ENCODE assay signal across 11 cellular contexts in the genomic region with DNA sequence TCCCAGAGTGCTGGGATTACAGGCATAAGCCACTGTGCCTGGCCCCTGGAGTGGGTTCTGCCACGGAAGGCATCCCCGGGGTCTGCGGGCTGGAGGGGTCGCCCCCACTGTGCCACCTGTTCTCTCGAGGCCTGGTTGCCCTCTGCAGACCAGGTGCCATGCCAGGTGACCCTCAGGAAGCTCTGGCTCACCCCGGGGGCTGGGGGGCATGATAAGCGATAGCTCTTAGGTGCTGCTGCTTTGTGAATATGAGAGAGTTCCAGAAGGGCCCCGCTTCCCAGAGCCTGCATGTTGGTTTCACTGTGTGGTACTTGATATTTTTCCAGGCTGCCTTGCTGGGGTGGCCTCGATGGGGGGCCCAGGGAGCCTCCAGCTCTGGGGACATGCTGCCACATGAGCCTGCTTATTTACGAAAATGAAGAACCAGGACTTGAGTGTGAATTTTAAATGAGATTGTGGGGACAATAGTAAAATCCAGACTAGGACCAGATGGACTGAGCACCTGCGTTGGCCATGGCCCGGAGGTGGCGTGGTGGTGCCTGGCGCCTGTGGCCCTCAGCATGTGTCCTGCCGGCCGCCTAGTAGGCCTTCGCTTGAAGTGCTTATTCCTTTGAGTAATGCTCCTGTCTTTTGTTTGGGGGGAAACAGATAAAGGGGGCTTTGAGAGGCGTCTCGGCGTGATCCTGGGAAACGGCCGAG. TPM values are rescaled to one million over a fixed set of nuclear protein-coding genes. Genes with fewer than 3 reads are reported as not detected.
A peak's percentile ranks its signal among the peaks of the same experiment; 100 is the strongest.
DNase-seq lines count a peak whose midpoint lies in the region; ATAC-seq, FAIRE-seq and TF ChIP-seq lines count a peak whose summit lies in the region.
"Had no signal": no experiment of that assay in that cellular context is flagged by ENCODE, and none has a peak within 500 bp of the region (broad histone marks: within the 10 kb centered on the region; RNA-seq: fewer than 3 reads in every experiment).

No MANE protein-coding gene starts in this region.

- H3K4me3 ChIP-seq in A549, result no peak overlapping the region
- H3K4me3 ChIP-seq in RWPE2 (ENCODE audit: severe bottlenecking), result no peak overlapping the region
- H3K4me3 ChIP-seq in effector memory CD4-positive, alpha-beta T cell (ENCODE audit: insufficient read depth, low read depth, low read length, poor library complexity, severe bottlenecking), result no peak overlapping the region
- no peak overlapping the region for H3K4me3 ChIP-seq in osteoblast (ENCODE audit: insufficient read depth, low read length)

- TF ChIP-seq CTCF in A549 (IDR thresholded peaks at IDR 0.05) (no peak), RWPE2 (IDR thresholded peaks at IDR 0.05; ENCODE audit: poor library complexity, severe bottlenecking) (no peak), osteoblast (IDR thresholded peaks at IDR 0.05; ENCODE audit: extremely low read depth, low read depth, low read length) (no peak)

- H3K4me1 ChIP-seq in A549 (peaks cover 63% of the 10 kb centered on the region), RWPE2 (ENCODE audit: insufficient read depth, poor library complexity, severe bottlenecking) (peaks cover 18% of the 10 kb centered on the region), osteoblast (ENCODE audit: insufficient read depth, low read length) (peaks cover 78% of the 10 kb centered on the region)
- H3K4me1 ChIP-seq in effector memory CD4-positive, alpha-beta T cell (ENCODE audit: control insufficient read depth, insufficient read depth, low read length, poor library complexity, severe bottlenecking), result peaks cover 82% of the 10 kb centered on the region

- H3K9me3 ChIP-seq in A549, result no peaks in the 10 kb centered on the region
- no peaks in the 10 kb centered on the region for H3K9me3 ChIP-seq in RWPE2 (ENCODE audit: severe bottlenecking)
- no peaks in the 10 kb centered on the region for H3K9me3 ChIP-seq in effector memory CD4-positive, alpha-beta T cell (ENCODE audit: control insufficient read depth, low read length)
- no peaks in the 10 kb centered on the region for H3K9me3 ChIP-seq in osteoblast (ENCODE audit: low read depth, low read length)

- WGBS in A549 (ENCODE audit: missing lambda C conversion rate), result 88% methylated on average over 14 of the region's 22 CpGs

- no peak for ATAC-seq in A549
- ATAC-seq in RWPE2 (ENCODE audit: low read depth), result no peak
- no peak for ATAC-seq in GM21515 (IDR thresholded peaks at IDR 0.05; ENCODE audit: unreplicated experiment)

- H3K79me2 ChIP-seq in osteoblast (ENCODE audit: insufficient read depth, low read length), result peaks cover 99% of the 10 kb centered on the region

- H3K4me2 ChIP-seq in A549 (peak overlapping the region; percentile 97), osteoblast (ENCODE audit: insufficient read depth, low read length) (no peak overlapping the region)
- H3K4me2 ChIP-seq: KMS-11 had no signal

- no peak for DNase-seq in A549 (ENCODE audit: low read depth in 1 of 2, low spot score in 1 of 2)
- no peak for DNase-seq in RWPE2 (ENCODE audit: low spot score)
- DNase-seq in effector memory CD4-positive, alpha-beta T cell, result no peak
- DNase-seq in osteoblast (ENCODE audit: insufficient read length, low spot score, missing footprints), result no peak
- no peak for DNase-seq in NK-92 (lab: John Stamatoyannopoulos, UW; ENCODE audit: unreplicated experiment)
- DNase-seq in stimulated activated CD4-positive, alpha-beta T cell treated with anti-CD3 and anti-CD28 coated beads, Interleukin-4, amount 100 ng/mL, for 24 hours, result no peak
- no peak for DNase-seq in mesenteric fat pad (ENCODE audit: low spot score)
- DNase-seq: NCI-H526 had no signal

- TF ChIP-seq EP300 in A549 (IDR thresholded peaks at IDR 0.05), result no peak

- H3K36me3 ChIP-seq in RWPE2 (ENCODE audit: low read depth) (peaks cover 16% of the 10 kb centered on the region), osteoblast (ENCODE audit: insufficient read depth, low read length) (peaks cover under 1% of the 10 kb centered on the region)
- H3K36me3 ChIP-seq in effector memory CD4-positive, alpha-beta T cell (ENCODE audit: control insufficient read depth, insufficient read depth, low read length), result no peaks in the 10 kb centered on the region

- H2AFZ ChIP-seq in osteoblast (ENCODE audit: low read length), result no peak overlapping the region

- H3K27me3 ChIP-seq in RWPE2 (ENCODE audit: insufficient read depth, poor library complexity, severe bottlenecking) (no peaks in the 10 kb centered on the region), osteoblast (ENCODE audit: insufficient read depth, low read length) (no peaks in the 10 kb centered on the region)
- H3K27me3 ChIP-seq in effector memory CD4-positive, alpha-beta T cell (replicated peaks; ENCODE audit: control insufficient read depth, insufficient read depth, low read length, poor library complexity, severe bottlenecking), result no peaks in the 10 kb centered on the region

- peaks cover 96% of the 10 kb centered on the region for H4K20me1 ChIP-seq in osteoblast (ENCODE audit: insufficient read depth, low read length)

- no peak for FAIRE-seq in A549 (lab: Jason Lieb, UNC)
- FAIRE-seq: colon had no signal

- CTCF ChIA-PET in A549 (lab: Yijun Ruan, JAX), result interaction anchor here (1.1 to 7.6 kb wide), 2 partner anchors 40 to 62 kb away, joined by 3 to 49 read pairs; partner anchors contain the start of gene FAAP20

- no peak for TF ChIP-seq RAD21 in A549 (conservative IDR thresholded peaks at IDR 0.05 in 1 of 2, IDR thresholded peaks at IDR 0.05 in 1 of 2)

- POLR2A ChIA-PET in A549 (lab: Yijun Ruan, JAX), result no interaction called here

- TF ChIP-seq POLR2A in A549 (IDR thresholded peaks at IDR 0.05; ENCODE audit: low read length), result no peak

- H3K27ac ChIP-seq in A549, result peak overlapping the region; percentile 83
- H3K27ac ChIP-seq in RWPE2 (ENCODE audit: poor library complexity, severe bottlenecking), result peak overlapping the region; percentile 90
- peak overlapping the region; percentile 90 for H3K27ac ChIP-seq in effector memory CD4-positive, alpha-beta T cell (ENCODE audit: insufficient read depth, low read length, poor library complexity, severe bottlenecking)
- peak overlapping the region; percentile 13 for H3K27ac ChIP-seq in osteoblast (ENCODE audit: low read depth, low read length)
- H3K27ac ChIP-seq: KMS-11 had no signal

TF ChIP-seq in A549, 52 proteins besides CTCF, POLR2A, EP300 and RAD21:
- TF ChIP-seq HES2 (IDR thresholded peaks at IDR 0.05), result no peak
- TF ChIP-seq KDM5A (IDR thresholded peaks at IDR 0.05), result no peak
- no peak for TF ChIP-seq HOXB13 (CRISPR knock-in tag; IDR thresholded peaks at IDR 0.05; ENCODE audit: low read depth)
- TF ChIP-seq ZNF302 (CRISPR knock-in tag; IDR thresholded peaks at IDR 0.05), result no peak
- no peak for TF ChIP-seq RNF2 (IDR thresholded peaks at IDR 0.05; ENCODE audit: borderline replicate concordance, low read depth)
- TF ChIP-seq ZC3H11A (IDR thresholded peaks at IDR 0.05), result no peak
TF ChIP-seq in A549: peak in this region for 0.

RNA-seq across cellular contexts. Expression of gene SKI, which starts 7.3 kb away (rescaled TPM):
- 2.8 and 4.3 TPM in 2 replicates for polyA plus RNA-seq in A549 (2011; rRNA removed)
- polyA plus RNA-seq in A549 (2012; cell fraction: cytosol; rRNA removed), result 5.1 and 7.6 TPM in 2 replicates
- 13.8 and 16.6 TPM in 2 replicates for polyA plus RNA-seq in A549 (2012; cell fraction: nucleus; rRNA removed)
- polyA plus RNA-seq in A549 (2017; fragmentation: RNase III; extraction: RNeasy Plus Mini Kit Qiagen cat#74134 plus additional on column Dnase treatment), result 11.5 to 12.0 TPM (median 11.5 TPM) in 3 replicates
- polyA minus RNA-seq in A549 (2011; rRNA and poly(A)+ RNA removed), result 1.8 and 3.0 TPM in 2 replicates
- total RNA-seq in osteoblast, result 48.9 TPM in 2 replicates
- total RNA-seq in mesenteric fat pad, result 101 TPM

RNA-seq across cellular contexts. Expression of gene FAAP20, which starts 40.9 kb away (rescaled TPM):
- 4.4 and 5.1 TPM in 2 replicates for polyA plus RNA-seq in A549 (2011; rRNA removed)
- 19.0 and 29.4 TPM in 2 replicates for polyA plus RNA-seq in A549 (2012; cell fraction: cytosol; rRNA removed)
- 27.4 and 29.2 TPM in 2 replicates for polyA plus RNA-seq in A549 (2012; cell fraction: nucleus; rRNA removed)
- polyA plus RNA-seq in A549 (2017; fragmentation: RNase III; extraction: RNeasy Plus Mini Kit Qiagen cat#74134 plus additional on column Dnase treatment), result 21.7 to 26.0 TPM (median 23.1 TPM) in 3 replicates
- polyA minus RNA-seq in A549 (2011; rRNA and poly(A)+ RNA removed), result 2.8 and 3.2 TPM in 2 replicates
- 18.6 and 25.3 TPM in 2 replicates for total RNA-seq in osteoblast
- total RNA-seq in mesenteric fat pad, result 42.6 TPM

Comparison
In these comparisons a context has a peak if more than half of its experiments do, and no peak if none do; other contexts are left out.
1. H3K27ac ChIP-seq: peak in every context shown above with its lines; median percentile 90 in RWPE2; 90 in effector memory CD4-positive, alpha-beta T cell; 83 in A549; 13 in osteoblast.